In genomic region chr3:49802719-49803463, GRCh38 we compare ENCODE assay signal across 8 cellular contexts. TPM values are rescaled to one million over a fixed set of nuclear protein-coding genes. Genes with fewer than 3 reads are reported as not detected.
DNase-seq lines count a peak whose midpoint lies in the region; ATAC-seq and TF ChIP-seq lines count a peak whose summit lies in the region.

Gene INKA1, plus strand, starts transcription at chr3:49803261. Its CDS starts 132 bp downstream, at chr3:49803393.

- H3K4me1 ChIP-seq in right cardiac atrium (ENCODE audit: control insufficient read depth, insufficient read depth, low read length) (peaks cover 33% of the 10 kb centered on the region), vagina (peaks cover 46% of the 10 kb centered on the region)

- H3K4me3 Mint-ChIP-seq in HFFc6: peak within 1 kb of the TSS; percentile 93
- H3K4me3 Mint-ChIP-seq in T-helper 1 cell treated with Interleukin-12 subunit alpha and Interleukin-12 subunit beta and Interleukin-4 antibody, amounts not matched to agents 30 μg/mL and 1 μg/mL, for 36 hours: peak within 1 kb of the TSS; percentile 84

- peak within 1 kb of the TSS; percentile 85 for H3K27ac Mint-ChIP-seq in HFFc6
- H3K27ac Mint-ChIP-seq in T-helper 1 cell treated with Interleukin-12 subunit alpha and Interleukin-12 subunit beta and Interleukin-4 antibody, amounts not matched to agents 30 μg/mL and 1 μg/mL, for 36 hours: peak within 1 kb of the TSS; percentile 80

- peak; percentile 82 to 84 for ATAC-seq in right cardiac atrium

- intact Hi-C loops in right cardiac atrium (cut with DNase I) (loop anchor here in 3 of 4 donors (1.0 to 10.0 kb wide), 5 partner anchors 34 to 102 kb away; partner anchors contain the start of gene MST1R (in 2 of the 3)), vagina (cut with DNase I) (loop anchor here (5.0 kb wide), 1 partner anchor 39 kb away; no protein-coding TSS in a partner anchor)

- peaks cover 40% of the 10 kb centered on the region for H3K4me1 Mint-ChIP-seq in HFFc6 (ENCODE audit: low read depth)
- peaks cover 15% of the 10 kb centered on the region for H3K4me1 Mint-ChIP-seq in T-helper 1 cell treated with Interleukin-12 subunit alpha and Interleukin-12 subunit beta and Interleukin-4 antibody, amounts not matched to agents 30 μg/mL and 1 μg/mL, for 36 hours (ENCODE audit: low read depth)

- H3K9me3 Mint-ChIP-seq in HFFc6: no peaks in the 10 kb centered on the region
- no peaks in the 10 kb centered on the region for H3K9me3 Mint-ChIP-seq in T-helper 1 cell treated with Interleukin-12 subunit alpha and Interleukin-12 subunit beta and Interleukin-4 antibody, amounts not matched to agents 30 μg/mL and 1 μg/mL, for 36 hours

- H3K27me3 Mint-ChIP-seq in HFFc6 (ENCODE audit: insufficient read depth): no peaks in the 10 kb centered on the region; the same call in none of the 2 replicates
- H3K27me3 Mint-ChIP-seq in T-helper 1 cell treated with Interleukin-12 subunit alpha and Interleukin-12 subunit beta and Interleukin-4 antibody, amounts not matched to agents 30 μg/mL and 1 μg/mL, for 36 hours (ENCODE audit: low read depth): peaks cover 21% of the 10 kb centered on the region

- no peaks in the 10 kb centered on the region for H3K27me3 ChIP-seq in right cardiac atrium (ENCODE audit: control insufficient read depth, insufficient read depth)
- no peaks in the 10 kb centered on the region for H3K27me3 ChIP-seq in vagina

- TF ChIP-seq POLR2A in vagina (IDR thresholded peaks at IDR 0.05): peak in 1 of 2 donors; percentile 70

- H3K27ac ChIP-seq in angular gyrus (ENCODE audit: low read depth, low read length): peak within 1 kb of the TSS; percentile 85
- H3K27ac ChIP-seq in right cardiac atrium (ENCODE audit: low read length): peak within 1 kb of the TSS; percentile 79
- H3K27ac ChIP-seq in vagina: peak within 1 kb of the TSS; percentile 98

- WGBS in right cardiac atrium: under 1% methylated on average over 71 of the region's 71 CpGs

- DNase-seq in HFFc6 (peak; percentile 73), NCI-H1048 (lab: John Stamatoyannopoulos, UW) (peak; percentile 75), right cardiac atrium (peak; percentile 91 to 96 (median 95)), putamen (ENCODE audit: low spot score) (peak; percentile 78), vagina (ENCODE audit: extremely low spot score in 2 of 2) (no peak)

- H3K4me3 ChIP-seq in right cardiac atrium (ENCODE audit: low read length) (peak within 1 kb of the TSS; percentile 49), vagina (peak within 1 kb of the TSS; percentile 82 to 90)

- TF ChIP-seq CTCF in GM12872 (IDR thresholded peaks at IDR 0.05; ENCODE audit: insufficient read depth, low read depth, low read length) (peak; percentile 93), HFFc6 (IDR thresholded peaks at IDR 0.05) (peak; percentile 91), vagina (IDR thresholded peaks at IDR 0.05) (peak; percentile 80 to 93 (median 81))

- no peaks in the 10 kb centered on the region for H3K36me3 Mint-ChIP-seq in HFFc6 (ENCODE audit: low read depth)
- peaks cover 5% of the 10 kb centered on the region for H3K36me3 Mint-ChIP-seq in T-helper 1 cell treated with Interleukin-12 subunit alpha and Interleukin-12 subunit beta and Interleukin-4 antibody, amounts not matched to agents 30 μg/mL and 1 μg/mL, for 36 hours (ENCODE audit: low read depth)

- H3K36me3 ChIP-seq in vagina: no peaks in the 10 kb centered on the region

- H3K9me3 ChIP-seq in right cardiac atrium (ENCODE audit: control insufficient read depth, low read length) (no peaks in the 10 kb centered on the region), vagina (no peaks in the 10 kb centered on the region)

RNA-seq across cellular contexts. Expression of gene INKA1, which starts in this region (rescaled TPM):
- 1 to 10 TPM; 3.2 to 4.3 (median 3.6) TPM for total RNA-seq in HFFc6 (2021; fragmentation: NEBNext Ultra II Directional; extraction: Animal tissue kit (Norgen Biotek cat#: 25700))
- total RNA-seq in right cardiac atrium (1 to 10 TPM; 2.2 to 6.4 (median 4.6) TPM), vagina (12.5 TPM)
- 3.9 TPM for polyA plus RNA-seq in right cardiac atrium

Comparison
In these comparisons a context has a peak if more than half of its experiments do, and no peak if none do; other contexts are left out.
1. DNase-seq: peak in HFFc6 (single experiment), NCI-H1048 (single experiment), right cardiac atrium (3 of 3) and putamen (single experiment); none in vagina (0 of 2).
2. Peak in every context shown above with its lines, with median percentiles within 50 percentile points of each other: CTCF ChIP-seq and H3K27ac ChIP-seq.